In genomic region chr22:30648825-30649224, GRCh38 we compare ENCODE assay signal across 7 cellular contexts. TPM values are rescaled to one million over a fixed set of nuclear protein-coding genes. Genes with fewer than 3 reads are reported as not detected.
DNase-seq lines count a peak whose midpoint lies in the region; ATAC-seq and TF ChIP-seq lines count a peak whose summit lies in the region.
"Had no signal": no experiment of that assay in that cellular context is flagged by ENCODE, and none has a peak within 500 bp of the region (broad histone marks: within the 10 kb centered on the region; RNA-seq: fewer than 3 reads in every experiment).

No MANE protein-coding gene starts in this region.

- H3K9me3 ChIP-seq in tibial nerve, result no peaks in the 10 kb centered on the region
- H3K9me3 ChIP-seq: psoas muscle had no signal

- H3K36me3 Mint-ChIP-seq in stimulated activated naive CD8-positive, alpha-beta T cell treated with anti-CD3 and anti-CD28 coated beads, Interleukin-15, Interleukin-2, amounts not matched to agents 100 ng/mL and 50 ng/mL, for 24 hours (ENCODE audit: low read depth), result peaks cover 7% of the 10 kb centered on the region
- H3K36me3 Mint-ChIP-seq in effector memory CD8-positive, alpha-beta T cell (ENCODE audit: insufficient read depth), result peaks cover 4% of the 10 kb centered on the region

- H3K36me3 ChIP-seq in tibial nerve, result peaks cover 0 to 12% (median 0%) of the 10 kb centered on the region in 3 donors

- H3K9me3 Mint-ChIP-seq in stimulated activated naive CD8-positive, alpha-beta T cell treated with anti-CD3 and anti-CD28 coated beads, Interleukin-15, Interleukin-2, amounts not matched to agents 100 ng/mL and 50 ng/mL, for 24 hours, result no peaks in the 10 kb centered on the region
- H3K9me3 Mint-ChIP-seq in effector memory CD8-positive, alpha-beta T cell, result no peaks in the 10 kb centered on the region

- DNase-seq in stimulated activated naive CD8-positive, alpha-beta T cell treated with anti-CD3 and anti-CD28 coated beads, Interleukin-15, Interleukin-2, amounts not matched to agents 100 U/mL and 50 U/mL, for 24 hours, result no peak
- DNase-seq in effector memory CD8-positive, alpha-beta T cell, result no peak
- no peak for DNase-seq in tibial nerve (ENCODE audit: low spot score in 2 of 2)

- TF ChIP-seq POLR2A in tibial nerve (IDR thresholded peaks at IDR 0.05), result no peak

- peak overlapping the region; percentile 71 for H3K27ac Mint-ChIP-seq in stimulated activated naive CD8-positive, alpha-beta T cell treated with anti-CD3 and anti-CD28 coated beads, Interleukin-15, Interleukin-2, amounts not matched to agents 100 ng/mL and 50 ng/mL, for 24 hours
- peak overlapping the region; percentile 19 to 81 for H3K27ac Mint-ChIP-seq in effector memory CD8-positive, alpha-beta T cell

- H3K27me3 Mint-ChIP-seq in stimulated activated naive CD8-positive, alpha-beta T cell treated with anti-CD3 and anti-CD28 coated beads, Interleukin-15, Interleukin-2, amounts not matched to agents 100 ng/mL and 50 ng/mL, for 24 hours, result no peaks in the 10 kb centered on the region
- H3K27me3 Mint-ChIP-seq in effector memory CD8-positive, alpha-beta T cell, result no peaks in the 10 kb centered on the region

- peak overlapping the region; percentile 17 for H3K4me3 Mint-ChIP-seq in stimulated activated naive CD8-positive, alpha-beta T cell treated with anti-CD3 and anti-CD28 coated beads, Interleukin-15, Interleukin-2, amounts not matched to agents 100 ng/mL and 50 ng/mL, for 24 hours
- H3K4me3 Mint-ChIP-seq in effector memory CD8-positive, alpha-beta T cell, result no peak overlapping the region

- 88 to 97% methylated on average over 3 of the region's 3 CpGs for WGBS in tibial nerve, 2 donors

- TF ChIP-seq CTCF in tibial nerve (IDR thresholded peaks at IDR 0.05), result no peak

- peak overlapping the region; percentile 45 for H3K27ac ChIP-seq in temporal lobe (ENCODE audit: low read depth, low read length)
- H3K27ac ChIP-seq in tibial nerve, result no peak overlapping the region
- H3K27ac ChIP-seq: psoas muscle had no signal

- no peaks in the 10 kb centered on the region for H3K27me3 ChIP-seq in tibial nerve

- ATAC-seq in stimulated activated naive CD8-positive, alpha-beta T cell treated with anti-CD3 and anti-CD28 coated beads, Interleukin-15, Interleukin-2, amounts not matched to agents 100 U/mL and 50 U/mL, for 24 hours, result no peak
- no peak for ATAC-seq in effector memory CD8-positive, alpha-beta T cell (replicated peaks)
- ATAC-seq in HG03196 (IDR thresholded peaks at IDR 0.05; ENCODE audit: unreplicated experiment), result no peak

- no peak for TF ChIP-seq EP300 in tibial nerve (IDR thresholded peaks at IDR 0.05)

- no peak overlapping the region for H3K4me3 ChIP-seq in tibial nerve
- H3K4me3 ChIP-seq: psoas muscle had no signal

- peaks cover 0 to 19% (median 3%) of the 10 kb centered on the region in 4 donors for H3K4me1 ChIP-seq in tibial nerve

- H3K4me1 Mint-ChIP-seq in stimulated activated naive CD8-positive, alpha-beta T cell treated with anti-CD3 and anti-CD28 coated beads, Interleukin-15, Interleukin-2, amounts not matched to agents 100 ng/mL and 50 ng/mL, for 24 hours (ENCODE audit: low read depth), result peaks cover 64% of the 10 kb centered on the region
- peaks cover 4 to 10% of the 10 kb centered on the region in 2 donors for H3K4me1 Mint-ChIP-seq in effector memory CD8-positive, alpha-beta T cell (ENCODE audit: low read depth in 2 of 2)

RNA-seq across cellular contexts. Expression of gene SLC35E4, which starts 13.2 kb away (rescaled TPM):
- total RNA-seq in temporal lobe (3.9 TPM), tibial nerve (10 to 100 TPM in 1 of 4 donors, 1 to 10 TPM in 3; 6.1 to 15.0 (median 7.3) TPM)

RNA-seq across cellular contexts. Expression of gene DUSP18, which starts 18.9 kb away (rescaled TPM):
- total RNA-seq in temporal lobe (21.9 TPM), tibial nerve (10 to 100 TPM in 3 of 4 donors, 1 to 10 TPM in 1; 8.8 to 12.0 (median 10.4) TPM)

RNA-seq across cellular contexts. Expression of gene TCN2, which starts 41.9 kb away (rescaled TPM):
- total RNA-seq in temporal lobe, result 11.1 TPM
- total RNA-seq in tibial nerve, result 10 to 100 TPM; 38.2 to 56.1 (median 43.8) TPM

RNA-seq across cellular contexts. Expression of gene OSBP2, which starts 45.8 kb away (rescaled TPM):
- total RNA-seq in temporal lobe, result 15.0 TPM
- 1 to 10 TPM in 3 of 4 donors, under 1 TPM in 1; 0.66 to 2.4 (median 1.6) TPM for total RNA-seq in tibial nerve

RNA-seq across cellular contexts. Expression of gene PES1, which starts 57.1 kb away (rescaled TPM):
- total RNA-seq in temporal lobe (37.6 TPM), tibial nerve (10 to 100 TPM; 53.9 to 74.7 (median 70.3) TPM)
